Comparison of ENCODE assay signal across 28 cellular contexts in the genomic region with DNA sequence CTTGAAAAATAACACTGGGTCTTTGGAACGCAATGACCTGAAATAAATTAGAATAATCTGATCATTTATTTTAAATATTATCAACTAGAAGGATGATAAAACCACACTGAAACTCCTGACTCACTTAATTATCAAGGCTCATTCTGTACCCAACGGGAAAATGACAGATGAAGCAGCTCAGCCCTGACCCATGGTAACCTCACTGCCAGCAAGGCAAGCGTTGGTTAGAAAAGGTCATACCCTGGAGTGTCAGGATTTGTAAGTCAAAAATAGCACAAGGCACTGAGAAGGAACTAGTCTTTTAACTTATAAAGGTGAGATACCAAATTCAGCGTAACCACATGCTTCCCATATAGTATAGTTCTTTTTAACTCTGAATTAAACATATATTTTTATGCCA.
DNase-seq lines count a peak whose midpoint lies in the region; ATAC-seq and TF ChIP-seq lines count a peak whose summit lies in the region.
"Had no signal": no experiment of that assay in that cellular context is flagged by ENCODE, and none has a peak within 500 bp of the region (broad histone marks: within the 10 kb centered on the region; RNA-seq: fewer than 3 reads in every experiment).

No MANE protein-coding gene starts in this region.

- no peak for TF ChIP-seq POLR2A in thyroid gland (IDR thresholded peaks at IDR 0.05)

- no peaks in the 10 kb centered on the region for H3K36me3 ChIP-seq in thyroid gland
- H3K36me3 ChIP-seq: HAP-1 had no signal

- H3K4me1 ChIP-seq in thyroid gland, result peaks cover 16 to 23% of the 10 kb centered on the region in 2 donors
- H3K4me1 ChIP-seq: Caco-2, HAP-1 had no signal

- intact Hi-C loops in left ventricle myocardium superior (cut with micrococcal nuclease), result no loop called here
- intact Hi-C loops in thyroid gland (cut with DNase I), result no loop called here

- WGBS in thyroid gland, 2 donors, result 71 to 75% methylated on average over 4 of the region's 4 CpGs

- H3K9me3 ChIP-seq in thyroid gland, result no peaks in the 10 kb centered on the region
- H3K9me3 ChIP-seq: HAP-1 had no signal

- peak overlapping the region in 2 of 3 donors; percentile 30 to 74 for H3K27ac ChIP-seq in thyroid gland
- H3K27ac ChIP-seq: C4-2B, PC-9 had no signal

- H3K27me3 ChIP-seq in thyroid gland, result no peaks in the 10 kb centered on the region

- no peak for TF ChIP-seq CTCF in thyroid gland (IDR thresholded peaks at IDR 0.05)

- ATAC-seq in left ventricle myocardium superior, result peak; percentile 95
- ATAC-seq in esophagus mucosa, result no peak
- ATAC-seq: CD8-positive, alpha-beta T cell; GM12878; GM23338 had no signal

- no peak overlapping the region for H3K4me3 ChIP-seq in thyroid gland (replicated peaks in 1 of 3)
- H3K4me3 ChIP-seq: GM12878, GM23338, HAP-1, PC-9 had no signal

- peak; percentile 41 for DNase-seq in M059J (ENCODE audit: low read depth)
- DNase-seq in RPMI8226, result peak; percentile 15
- peak; percentile 40 for DNase-seq in left ventricle myocardium superior
- peak; percentile 22 to 39 for DNase-seq in thyroid gland
- no peak for DNase-seq in DMS153 treated with DMSO at 0.1 percent for 48 hours (lab: John Stamatoyannopoulos, UW; ENCODE audit: unreplicated experiment)
- no peak for DNase-seq in NOMO-1 treated with dmso at 0.1 percent for 144 hours (lab: John Stamatoyannopoulos, UW; ENCODE audit: unreplicated experiment)
- DNase-seq: Caco-2; CD8-positive, alpha-beta T cell; EL; GDM1; HFFc6; IMR-90; KG1; NCI-H1048; NCI-H1417; NCI-H1694; NCI-H2081; NCI-H226; NCI-H510A; NCI-H69; PC-9; SHP77 treated with DMSO at 0.1 percent for 48 hours; SW 1271 had no signal

Comparison
In these comparisons a context has a peak if more than half of its experiments do, and no peak if none do; other contexts are left out.
1. DNase-seq: peak in M059J (single experiment), RPMI8226 (single experiment), left ventricle myocardium superior (single experiment) and thyroid gland (2 of 2); none in DMS153 treated with DMSO at 0.1 percent for 48 hours (single experiment) and NOMO-1 treated with dmso at 0.1 percent for 144 hours (single experiment).